In genomic region chr1:75354267-75354666, GRCh38 we compare ENCODE assay signal across 1 cellular context.
TF ChIP-seq lines count a peak whose summit lies in the region.
"Not testable (repeated sequence)": the region's sequence is repeated elsewhere in the genome, so short reads cannot be mapped to it uniquely, and the experiment has no call there.

No MANE protein-coding gene starts in this region.

TF ChIP-seq in K562, 482 proteins besides CTCF, POLR2A, EP300 and RAD21 (continued from another document):
- TF ChIP-seq MGA (IDR thresholded peaks at IDR 0.05) (peak; percentile 30), STAT5A (IDR thresholded peaks at IDR 0.05; ENCODE audit: borderline replicate concordance, low read length) (peak; percentile 41; the same call in 1 of the 2 replicates), SMARCA4 (IDR thresholded peaks at IDR 0.05) (peak; percentile 54), KDM1A (IDR thresholded peaks at IDR 0.05) (peak in 1 of 2 experiments; percentile 23; a peak in 1 of 4 replicates), ATF1 (tag; IDR thresholded peaks at IDR 0.05) (0 out of 2 replicates have a peak, but pooled peaks have one; percentile 13), CBFA2T2 (conservative IDR thresholded peaks at IDR 0.05) (peak; percentile 65), CHAMP1 (IDR thresholded peaks at IDR 0.05) (peak; percentile 39; the same call in 1 of the 2 replicates), ARID1B (IDR thresholded peaks at IDR 0.05) (peak; percentile 88), TEAD4 (IDR thresholded peaks at IDR 0.05; ENCODE audit: low read length) (peak; percentile 75), NFIC (IDR thresholded peaks at IDR 0.05) (peak; percentile 9; the same call in 1 of the 2 replicates), NCOR1 (IDR thresholded peaks at IDR 0.05) (peak; percentile 70), NFYB (IDR thresholded peaks at IDR 0.05; ENCODE audit: extremely low read depth, insufficient read length) (peak; percentile 4), LEF1 (IDR thresholded peaks at IDR 0.05) (peak; percentile 41; the same call in 1 of the 2 replicates), EHMT2 (IDR thresholded peaks at IDR 0.05) (0 out of 2 replicates have a peak, but pooled peaks have one; percentile 32), TAL1 (IDR thresholded peaks at IDR 0.05) (peak; percentile 72), DPF2 (IDR thresholded peaks at IDR 0.05) (peak; percentile 79), PML (IDR thresholded peaks at IDR 0.05; ENCODE audit: low read length) (peak; percentile 28; the same call in 1 of the 2 replicates), SOX6 (IDR thresholded peaks at IDR 0.05) (peak; percentile 73), ARID3A (IDR thresholded peaks at IDR 0.05; ENCODE audit: borderline replicate concordance, low read depth, low read length) (peak; percentile 75; the same call in 1 of the 2 replicates), TCF3 (CRISPR knock-in tag; IDR thresholded peaks at IDR 0.05) (peak; percentile 77), HDAC2 (IDR thresholded peaks at IDR 0.05) (peak; percentile 42; the same call in 1 of the 2 replicates)
- not testable (repeated sequence) for TF ChIP-seq ATF1 (CRISPR knock-in tag; IDR thresholded peaks at IDR 0.05); TEAD4 (CRISPR knock-in tag; IDR thresholded peaks at IDR 0.05; ENCODE audit: borderline replicate concordance)
